Comparison of ENCODE assay signal across 15 cellular contexts in the genomic region with DNA sequence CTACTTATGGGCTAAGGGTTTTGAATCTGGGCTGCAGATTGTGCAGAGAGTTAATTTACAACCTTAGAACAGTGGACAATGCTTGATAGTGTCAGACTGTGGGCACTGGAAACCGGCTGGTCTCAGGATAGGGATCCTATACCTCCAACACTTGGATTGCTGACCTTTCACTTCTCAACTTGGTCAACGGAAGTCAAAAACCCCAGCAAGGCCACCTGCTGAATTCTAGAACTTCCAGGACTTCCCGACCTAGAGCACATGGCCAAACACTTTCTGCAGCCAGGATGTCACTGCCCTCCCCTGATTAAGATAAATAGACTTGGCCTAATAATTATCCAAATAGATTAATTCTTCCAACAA. TPM values are rescaled to one million over a fixed set of nuclear protein-coding genes. Genes with fewer than 3 reads are reported as not detected.
DNase-seq lines count a peak whose midpoint lies in the region; ATAC-seq, FAIRE-seq and TF ChIP-seq lines count a peak whose summit lies in the region.
"Had no signal": no experiment of that assay in that cellular context is flagged by ENCODE, and none has a peak within 500 bp of the region (broad histone marks: within the 10 kb centered on the region; RNA-seq: fewer than 3 reads in every experiment).

No MANE protein-coding gene starts in this region.

- DNase-seq in GM19239 (ENCODE audit: insufficient read length, low spot score) = no peak
- no peak for DNase-seq in central memory CD8-positive, alpha-beta T cell (ENCODE audit: low spot score in 2 of 2)
- no peak for DNase-seq in natural killer cell treated with Interleukin-12 subunit alpha and Interleukin-12 subunit beta and Interleukin-15 and Interleukin-18, amount 100 ng/mL, for 72 hours (ENCODE audit: low spot score)
- no peak for DNase-seq in GM13976 (ENCODE audit: low spot score)
- no peak for DNase-seq in stimulated activated naive CD4-positive, alpha-beta T cell treated with Interleukin-2 at 50 U/mL for 16 hours (lab: John Stamatoyannopoulos, UW)
- no peak for DNase-seq in NCI-H1436 (lab: John Stamatoyannopoulos, UW)
- no peak for DNase-seq in GM12892 (ENCODE audit: insufficient read length)
- DNase-seq: amniotic stem cell; IMR-90; NCI-H2081 treated with DMSO at 0.1 percent for 48 hours; stimulated activated naive B cell treated with anti-CD40 and anti-IgM and Interleukin-4, amounts not matched to agents 10 μg/mL and 1 μg/mL and 100 μg/mL, for 72 hours had no signal

- H3K4me3 Mint-ChIP-seq in central memory CD8-positive, alpha-beta T cell = peak overlapping the region; percentile 99
- H3K4me3 Mint-ChIP-seq in natural killer cell treated with Interleukin-12 subunit alpha and Interleukin-12 subunit beta and Interleukin-15 and Interleukin-18, amount 100 ng/mL, for 72 hours = peak overlapping the region; percentile 98

- H3K9ac ChIP-seq in BLaER1 treated with 17β-estradiol and CSF1 and Interleukin-3, amounts not matched to agents 10 nM and 100 nM = peak overlapping the region in 4 of 11 experiments; percentile 4 to 81 (median 60); a peak in 6 of 22 replicates

- H3K27ac Mint-ChIP-seq in central memory CD8-positive, alpha-beta T cell (ENCODE audit: low read depth) = peak overlapping the region; percentile 99
- H3K27ac Mint-ChIP-seq in natural killer cell treated with Interleukin-12 subunit alpha and Interleukin-12 subunit beta and Interleukin-15 and Interleukin-18, amount 100 ng/mL, for 72 hours = peak overlapping the region; percentile 94 to 99

- peak overlapping the region; percentile 80 to 99 (median 97) for H3K4me2 ChIP-seq in BLaER1 treated with 17β-estradiol and CSF1 and Interleukin-3, amounts not matched to agents 10 nM and 100 nM

- in situ Hi-C loops in GM13976 (cut with MboI; ENCODE audit: low sequenced_read_pairs, unreplicated experiment) = loop anchor here (25.0 kb wide), 1 partner anchor 412 kb away; a partner anchor contains a TSS

- ATAC-seq in central memory CD8-positive, alpha-beta T cell (replicated peaks; ENCODE audit: extremely low read depth, poor library complexity, severe bottlenecking) = no peak
- no peak for ATAC-seq in natural killer cell treated with Interleukin-12 subunit alpha and Interleukin-12 subunit beta and Interleukin-15 and Interleukin-18, amount 100 ng/mL, for 72 hours
- ATAC-seq: stimulated activated naive B cell treated with anti-CD40 and anti-IgM and Interleukin-4, amounts not matched to agents 10 μg/mL and 1 μg/mL and 100 μg/mL, for 72 hours had no signal

- H3K36me3 Mint-ChIP-seq in central memory CD8-positive, alpha-beta T cell (ENCODE audit: insufficient read depth) = peaks cover 54% of the 10 kb centered on the region
- H3K36me3 Mint-ChIP-seq in natural killer cell treated with Interleukin-12 subunit alpha and Interleukin-12 subunit beta and Interleukin-15 and Interleukin-18, amount 100 ng/mL, for 72 hours = peaks cover 25% of the 10 kb centered on the region

- peaks cover 58 to 96% (median 77%) of the 10 kb centered on the region in 10 experiments for H3K4me1 ChIP-seq in BLaER1 treated with 17β-estradiol and CSF1 and Interleukin-3, amounts not matched to agents 10 nM and 100 nM

- peak overlapping the region in 3 of 10 experiments; percentile 27 to 41 (median 41); a peak in 6 of 20 replicates for H3K4me3 ChIP-seq in BLaER1 treated with 17β-estradiol and CSF1 and Interleukin-3, amounts not matched to agents 10 nM and 100 nM

- peaks cover 71% of the 10 kb centered on the region for H3K4me1 Mint-ChIP-seq in central memory CD8-positive, alpha-beta T cell
- H3K4me1 Mint-ChIP-seq in natural killer cell treated with Interleukin-12 subunit alpha and Interleukin-12 subunit beta and Interleukin-15 and Interleukin-18, amount 100 ng/mL, for 72 hours (ENCODE audit: low read depth in 2 of 2) = peaks cover 79 to 84% of the 10 kb centered on the region in 2 donors

- H3K36me3 ChIP-seq in BLaER1 treated with 17β-estradiol and CSF1 and Interleukin-3, amounts not matched to agents 10 nM and 100 nM = peaks cover 0 to 33% (median 10%) of the 10 kb centered on the region in 11 experiments; a peak in 11 of 22 replicates

- peak overlapping the region in 8 of 11 experiments; percentile 8 to 99 (median 58); a peak in 10 of 22 replicates for H3K27ac ChIP-seq in BLaER1 treated with 17β-estradiol and CSF1 and Interleukin-3, amounts not matched to agents 10 nM and 100 nM

- TF ChIP-seq POLR2A in GM12892 (IDR thresholded peaks at IDR 0.05; ENCODE audit: low read depth, low read length) = no peak

- TF ChIP-seq CTCF in GM13976 (IDR thresholded peaks at IDR 0.05; ENCODE audit: borderline replicate concordance, control extremely low read depth, extremely low read depth, insufficient read depth, missing control alignments) = no peak

- no peaks in the 10 kb centered on the region for H3K9me3 Mint-ChIP-seq in central memory CD8-positive, alpha-beta T cell
- H3K9me3 Mint-ChIP-seq in natural killer cell treated with Interleukin-12 subunit alpha and Interleukin-12 subunit beta and Interleukin-15 and Interleukin-18, amount 100 ng/mL, for 72 hours = no peaks in the 10 kb centered on the region
- H3K9me3 Mint-ChIP-seq: stimulated activated naive B cell treated with anti-CD40 and anti-IgM and Interleukin-4, amounts not matched to agents 10 μg/mL and 1 μg/mL and 100 μg/mL, for 72 hours had no signal

- H3K9me3 ChIP-seq in BLaER1 treated with 17β-estradiol and CSF1 and Interleukin-3, amounts not matched to agents 10 nM and 100 nM (replicated peaks in 1 of 11) = no peaks in the 10 kb centered on the region

- H3K27me3 ChIP-seq in BLaER1 treated with 17β-estradiol and CSF1 and Interleukin-3, amounts not matched to agents 10 nM and 100 nM = no peaks in the 10 kb centered on the region

- peaks cover 0 to 17% (median 0%) of the 10 kb centered on the region in 11 experiments; a peak in 2 of 22 replicates for H4K20me1 ChIP-seq in BLaER1 treated with 17β-estradiol and CSF1 and Interleukin-3, amounts not matched to agents 10 nM and 100 nM

- no peaks in the 10 kb centered on the region for H3K27me3 Mint-ChIP-seq in central memory CD8-positive, alpha-beta T cell
- no peaks in the 10 kb centered on the region for H3K27me3 Mint-ChIP-seq in natural killer cell treated with Interleukin-12 subunit alpha and Interleukin-12 subunit beta and Interleukin-15 and Interleukin-18, amount 100 ng/mL, for 72 hours
- H3K27me3 Mint-ChIP-seq: stimulated activated naive B cell treated with anti-CD40 and anti-IgM and Interleukin-4, amounts not matched to agents 10 μg/mL and 1 μg/mL and 100 μg/mL, for 72 hours had no signal

- peak; percentile 72 for FAIRE-seq in GM19239 (lab: Jason Lieb, UNC)
- FAIRE-seq in GM12892 (lab: Jason Lieb, UNC) = no peak
- FAIRE-seq: endothelial cell of umbilical vein had no signal

RNA-seq across cellular contexts. Expression of a gene that starts 0.3 kb away (rescaled TPM):
- total RNA-seq in natural killer cell treated with Interleukin-12 subunit alpha and Interleukin-12 subunit beta and Interleukin-15 and Interleukin-18, amount 100 ng/mL, for 72 hours = 100 to 1,000 TPM; 103 to 118 TPM
- polyA plus RNA-seq in GM12892 (2012; ENCODE audit: missing spikeins) = 46.1 TPM
- polyA plus RNA-seq: neural cell had no signal

RNA-seq across cellular contexts. Expression of a gene that starts 26.7 kb away (rescaled TPM):
- total RNA-seq in natural killer cell treated with Interleukin-12 subunit alpha and Interleukin-12 subunit beta and Interleukin-15 and Interleukin-18, amount 100 ng/mL, for 72 hours = 10 to 100 TPM in 1 of 2 donors, 1 to 10 TPM in 1; 4.3 to 30.6 TPM
- polyA plus RNA-seq in GM12892 (2012; ENCODE audit: missing spikeins) = 2.4 TPM
- total RNA-seq: endothelial cell of umbilical vein, H4 had no signal
- polyA plus RNA-seq: endothelial cell of umbilical vein, neural cell had no signal
